In genomic region chr20:35768731-35769664, GRCh38 we compare ENCODE assay signal across 8 cellular contexts. TPM values are rescaled to one million over a fixed set of nuclear protein-coding genes. Genes with fewer than 3 reads are reported as not detected.
DNase-seq lines count a peak whose midpoint lies in the region; ATAC-seq and TF ChIP-seq lines count a peak whose summit lies in the region.

No MANE protein-coding gene starts in this region.

- H3K4me3 ChIP-seq in left ventricle myocardium inferior = no peak overlapping the region
- H3K4me3 ChIP-seq in trophoblast cell (ENCODE audit: low read depth, low read length) = no peak overlapping the region

- no peak overlapping the region for H4K12ac ChIP-seq in trophoblast cell (ENCODE audit: low read depth, low read length)

- H4K8ac ChIP-seq in trophoblast cell (ENCODE audit: low read depth, low read length) = peak overlapping the region; percentile 37

- H3K18ac ChIP-seq in trophoblast cell (ENCODE audit: low read length) = no peak overlapping the region

- no peak overlapping the region for H3K14ac ChIP-seq in trophoblast cell (ENCODE audit: low read length)

- H3K4me2 ChIP-seq in trophoblast cell (ENCODE audit: low read length) = no peak overlapping the region

- H3K79me2 ChIP-seq in trophoblast cell (ENCODE audit: control insufficient read depth, insufficient read depth, low read length, poor library complexity) = peaks cover 3% of the 10 kb centered on the region

- H3K79me1 ChIP-seq in trophoblast cell (ENCODE audit: low read length) = peaks cover 3% of the 10 kb centered on the region

- peak overlapping the region; percentile 96 for H3K27ac ChIP-seq in left ventricle myocardium inferior (replicated peaks)
- peak overlapping the region; percentile 38 for H3K27ac ChIP-seq in trophoblast cell (ENCODE audit: low read depth, low read length)

- H3K9me3 ChIP-seq in left ventricle myocardium inferior (replicated peaks) = no peaks in the 10 kb centered on the region
- H3K9me3 ChIP-seq in trophoblast cell (ENCODE audit: insufficient read depth, low read depth, low read length) = no peaks in the 10 kb centered on the region

- H3K27me3 ChIP-seq in left ventricle myocardium inferior (ENCODE audit: low read depth) (no peaks in the 10 kb centered on the region), trophoblast cell (ENCODE audit: insufficient read depth, low read length) (no peaks in the 10 kb centered on the region)

- H3K4me1 ChIP-seq in left ventricle myocardium inferior = peaks cover 65% of the 10 kb centered on the region
- peaks cover 6 to 14% of the 10 kb centered on the region in 2 experiments for H3K4me1 ChIP-seq in trophoblast cell (ENCODE audit: control insufficient read depth in 1 of 2, insufficient read depth in 2 of 2, low read length in 2 of 2)

- DNase-seq in CD1c-positive myeloid dendritic cell (ENCODE audit: extremely low spot score) (peak; percentile 90), HS-5 (ENCODE audit: low read depth) (peak; percentile 92), RKO (ENCODE audit: low spot score) (peak; percentile 99), amniotic stem cell (lab: John Stamatoyannopoulos, UW) (peak; percentile 90), left ventricle myocardium inferior (peak; percentile 96), trophoblast cell (peak; percentile 89 to 93)

- peak overlapping the region; percentile 3 for H4K91ac ChIP-seq in trophoblast cell (ENCODE audit: low read depth, low read length)

- H2AFZ ChIP-seq in trophoblast cell (ENCODE audit: insufficient read depth, low read length, poor library complexity) = no peak overlapping the region

- WGBS in trophoblast cell (ENCODE audit: extremely low coverage, insufficient coverage, insufficient read length) = no CpG with 5 or more reads among the region's 5 CpGs

- intact Hi-C loops in left ventricle myocardium inferior (cut with micrococcal nuclease) = no loop called here

- TF ChIP-seq CTCF in left ventricle myocardium inferior (IDR thresholded peaks at IDR 0.05; ENCODE audit: borderline replicate concordance) = no peak

- H2BK12ac ChIP-seq in trophoblast cell (ENCODE audit: low read length) = no peak overlapping the region

- no peaks in the 10 kb centered on the region for H3K36me3 ChIP-seq in left ventricle myocardium inferior
- no peaks in the 10 kb centered on the region for H3K36me3 ChIP-seq in trophoblast cell (ENCODE audit: control insufficient read depth in 1 of 2, insufficient read depth in 2 of 2, low read length in 2 of 2)

- ATAC-seq in HG02588 (IDR thresholded peaks at IDR 0.05; ENCODE audit: unreplicated experiment) (no peak), HG03025 (IDR thresholded peaks at IDR 0.05; ENCODE audit: low FRiP score, unreplicated experiment) (no peak)

- no peak overlapping the region for H3K23ac ChIP-seq in trophoblast cell (ENCODE audit: low read length)

- no peak overlapping the region for H2AK5ac ChIP-seq in trophoblast cell (ENCODE audit: low read length)

- H2BK120ac ChIP-seq in trophoblast cell (ENCODE audit: insufficient read depth, low read length, poor library complexity) = no peak overlapping the region

- H2BK5ac ChIP-seq in trophoblast cell (ENCODE audit: low read depth, low read length, poor library complexity) = no peak overlapping the region

- no peak overlapping the region for H3K4ac ChIP-seq in trophoblast cell (ENCODE audit: low read depth, low read length)

- no peak overlapping the region for H3K9ac ChIP-seq in trophoblast cell (ENCODE audit: low read length)

RNA-seq across cellular contexts. Expression of gene PHF20, which starts 2.8 kb away (rescaled TPM):
- 35.9 TPM for total RNA-seq in left ventricle myocardium inferior
- 20.3 and 21.4 TPM in 2 replicates for polyA plus RNA-seq in trophoblast cell (2013)

RNA-seq across cellular contexts. Expression of gene RBM39, which starts 26.9 kb away (rescaled TPM):
- total RNA-seq in left ventricle myocardium inferior = 128 TPM
- polyA plus RNA-seq in trophoblast cell (2013) = 228 and 229 TPM in 2 replicates
